ENCODE assay signal across 34 cellular contexts in the genomic region with DNA sequence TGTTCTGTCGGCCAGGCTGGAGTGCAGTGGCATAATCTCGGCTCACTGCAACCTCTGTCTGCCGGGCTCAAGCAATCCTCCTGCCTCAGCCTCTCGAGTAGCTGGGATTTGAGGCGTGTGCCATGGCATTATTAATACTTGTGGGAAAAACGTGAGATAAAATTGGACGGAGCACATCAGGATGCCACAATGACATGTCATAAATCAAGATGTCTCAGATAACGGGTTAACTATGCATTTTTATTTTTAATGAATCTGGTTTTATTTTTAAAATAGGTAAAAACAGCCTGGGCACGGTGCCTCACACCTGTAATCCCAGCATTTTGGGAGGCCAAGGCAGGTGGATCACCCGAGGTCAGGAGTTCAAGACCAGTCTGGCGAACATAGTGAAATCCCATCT.
"Had no signal": no experiment of that assay in that cellular context is flagged by ENCODE, and none has a peak within 500 bp of the region (broad histone marks: within the 10 kb centered on the region; RNA-seq: fewer than 3 reads in every experiment).

No MANE protein-coding gene starts in this region.

- H3K27me3 ChIP-seq: MG63 had no signal

- H3K4me3 ChIP-seq: MG63 had no signal

- H3K9me3 ChIP-seq: MG63 had no signal

- DNase-seq: Karpas-422, Kasumi-1, MG63, MM.1S, NCI-H1092, NCI-H1092 treated with DMSO at 0.1 percent for 48 hours, NCI-H1105, NCI-H1105 treated with DMSO at 0.1 percent for 48 hours, NCI-H1417, NCI-H1417 treated with DMSO at 0.1 percent for 48 hours, NCI-H1436, NCI-H1436 treated with DMSO at 0.1 percent for 48 hours, NCI-H146, NCI-H1694, NCI-H1694 treated with DMSO at 0.1 percent for 48 hours, NCI-H187, NCI-H187 treated with DMSO at 0.1 percent for 48 hours, NCI-H1930, NCI-H2029, NCI-H2029 treated with DMSO at 0.1 percent for 48 hours, NCI-H2081, NCI-H2081 treated with DMSO at 0.1 percent for 48 hours, NCI-H2107, NCI-H2171, NCI-H2171 treated with DMSO at 0.1 percent for 48 hours, NCI-H2227 treated with DMSO at 0.1 percent for 48 hours, NCI-H226, NCI-H345, NCI-H446, NCI-H446 treated with DMSO at 0.1 percent for 48 hours, NCI-H510A, NCI-H510A treated with DMSO at 0.1 percent for 48 hours, NCI-H524, NCI-H524 treated with DMSO at 0.1 percent for 48 hours had no signal

- H3K36me3 ChIP-seq: MG63 had no signal
